ENCODE assay signal across 1 cellular context in the genomic region with DNA sequence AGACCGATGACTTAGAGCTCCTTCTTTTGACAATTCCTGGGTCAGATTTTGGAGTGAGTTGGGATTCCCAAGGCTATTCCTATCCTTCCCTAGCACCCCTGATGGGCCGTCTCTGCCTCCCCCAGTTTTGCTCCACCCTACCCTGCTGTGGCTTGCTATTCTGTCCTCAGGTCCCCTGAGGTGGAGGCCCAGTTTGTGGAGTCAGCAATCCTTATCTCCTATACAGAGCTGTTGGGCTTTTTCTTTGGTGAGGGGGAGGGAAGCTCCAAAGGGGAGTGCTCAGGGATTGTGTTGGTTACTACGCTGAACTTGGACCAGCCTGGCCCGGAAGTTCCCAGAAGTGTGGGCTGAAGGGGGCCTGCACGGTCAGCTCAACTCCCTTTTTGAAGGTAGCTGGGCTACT.
TF ChIP-seq lines count a peak whose summit lies in the region.

No MANE protein-coding gene starts in this region.

TF ChIP-seq in WTC11, 78 proteins besides CTCF, POLR2A, EP300 and RAD21 (continued from another document):
- TF ChIP-seq, protein P1, sequence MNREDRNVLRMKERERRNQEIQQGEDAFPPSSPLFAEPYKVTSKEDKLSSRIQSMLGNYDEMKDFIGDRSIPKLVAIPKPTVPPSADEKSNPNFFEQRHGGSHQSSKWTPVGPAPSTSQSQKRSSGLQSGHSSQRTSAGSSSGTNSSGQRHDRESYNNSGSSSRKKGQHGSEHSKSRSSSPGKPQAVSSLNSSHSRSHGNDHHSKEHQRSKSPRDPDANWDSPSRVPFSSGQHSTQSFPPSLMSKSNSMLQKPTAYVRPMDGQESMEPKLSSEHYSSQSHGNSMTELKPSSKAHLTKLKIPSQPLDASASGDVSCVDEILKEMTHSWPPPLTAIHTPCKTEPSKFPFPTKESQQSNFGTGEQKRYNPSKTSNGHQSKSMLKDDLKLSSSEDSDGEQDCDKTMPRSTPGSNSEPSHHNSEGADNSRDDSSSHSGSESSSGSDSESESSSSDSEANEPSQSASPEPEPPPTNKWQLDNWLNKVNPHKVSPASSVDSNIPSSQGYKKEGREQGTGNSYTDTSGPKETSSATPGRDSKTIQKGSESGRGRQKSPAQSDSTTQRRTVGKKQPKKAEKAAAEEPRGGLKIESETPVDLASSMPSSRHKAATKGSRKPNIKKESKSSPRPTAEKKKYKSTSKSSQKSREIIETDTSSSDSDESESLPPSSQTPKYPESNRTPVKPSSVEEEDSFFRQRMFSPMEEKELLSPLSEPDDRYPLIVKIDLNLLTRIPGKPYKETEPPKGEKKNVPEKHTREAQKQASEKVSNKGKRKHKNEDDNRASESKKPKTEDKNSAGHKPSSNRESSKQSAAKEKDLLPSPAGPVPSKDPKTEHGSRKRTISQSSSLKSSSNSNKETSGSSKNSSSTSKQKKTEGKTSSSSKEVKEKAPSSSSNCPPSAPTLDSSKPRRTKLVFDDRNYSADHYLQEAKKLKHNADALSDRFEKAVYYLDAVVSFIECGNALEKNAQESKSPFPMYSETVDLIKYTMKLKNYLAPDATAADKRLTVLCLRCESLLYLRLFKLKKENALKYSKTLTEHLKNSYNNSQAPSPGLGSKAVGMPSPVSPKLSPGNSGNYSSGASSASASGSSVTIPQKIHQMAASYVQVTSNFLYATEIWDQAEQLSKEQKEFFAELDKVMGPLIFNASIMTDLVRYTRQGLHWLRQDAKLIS (CRISPR knock-in tag; IDR thresholded peaks at IDR 0.05; ENCODE audit: borderline replicate concordance), result no peak
- TF ChIP-seq ZBTB21 (CRISPR knock-in tag; IDR thresholded peaks at IDR 0.05; ENCODE audit: borderline replicate concordance) (no peak), ZNF423 (CRISPR knock-in tag; IDR thresholded peaks at IDR 0.05) (no peak), SMAD4 (CRISPR knock-in tag; IDR thresholded peaks at IDR 0.05) (no peak)
